Comparison of ENCODE assay signal across 8 cellular contexts in genomic region chr3:187919018-187919417, GRCh38.
DNase-seq lines count a peak whose midpoint lies in the region; ATAC-seq lines count a peak whose summit lies in the region.

No MANE protein-coding gene starts in this region.

- H3K4me3 Mint-ChIP-seq in T-helper 1 cell treated with Interleukin-12 subunit alpha and Interleukin-12 subunit beta and Interleukin-4 antibody, amounts not matched to agents 30 μg/mL and 1 μg/mL, for 36 hours = peak overlapping the region; percentile 79
- peak overlapping the region; percentile 80 for H3K4me3 Mint-ChIP-seq in central memory CD8-positive, alpha-beta T cell

- H3K4me1 Mint-ChIP-seq in T-helper 1 cell treated with Interleukin-12 subunit alpha and Interleukin-12 subunit beta and Interleukin-4 antibody, amounts not matched to agents 30 μg/mL and 1 μg/mL, for 36 hours (ENCODE audit: low read depth) = peaks cover 58% of the 10 kb centered on the region
- H3K4me1 Mint-ChIP-seq in central memory CD8-positive, alpha-beta T cell = peaks cover 29% of the 10 kb centered on the region

- DNase-seq in central memory CD8-positive, alpha-beta T cell (ENCODE audit: low spot score in 2 of 2) = peak in 1 of 2 donors; percentile 45
- DNase-seq in stimulated activated naive CD4-positive, alpha-beta T cell (lab: John Stamatoyannopoulos, UW) = peak; percentile 13 to 63 (median 39)
- DNase-seq in posterior cingulate gyrus = no peak
- DNase-seq in globus pallidus (ENCODE audit: low spot score) = no peak
- DNase-seq in NCI-H526 (lab: John Stamatoyannopoulos, UW) = no peak

- H3K36me3 Mint-ChIP-seq in T-helper 1 cell treated with Interleukin-12 subunit alpha and Interleukin-12 subunit beta and Interleukin-4 antibody, amounts not matched to agents 30 μg/mL and 1 μg/mL, for 36 hours (ENCODE audit: low read depth) = peaks cover 7% of the 10 kb centered on the region
- peaks cover 8% of the 10 kb centered on the region for H3K36me3 Mint-ChIP-seq in central memory CD8-positive, alpha-beta T cell (ENCODE audit: insufficient read depth)

- ATAC-seq in GM18861 (IDR thresholded peaks at IDR 0.05; ENCODE audit: unreplicated experiment) (peak; percentile 90), HG02970 (IDR thresholded peaks at IDR 0.05; ENCODE audit: low FRiP score, unreplicated experiment) (peak; percentile 82)
- peak; percentile 92 for ATAC-seq in central memory CD8-positive, alpha-beta T cell (replicated peaks; ENCODE audit: extremely low read depth, poor library complexity, severe bottlenecking)

- H3K9me3 Mint-ChIP-seq in T-helper 1 cell treated with Interleukin-12 subunit alpha and Interleukin-12 subunit beta and Interleukin-4 antibody, amounts not matched to agents 30 μg/mL and 1 μg/mL, for 36 hours = peaks cover 8% of the 10 kb centered on the region
- no peaks in the 10 kb centered on the region for H3K9me3 Mint-ChIP-seq in central memory CD8-positive, alpha-beta T cell

- H3K27ac Mint-ChIP-seq in T-helper 1 cell treated with Interleukin-12 subunit alpha and Interleukin-12 subunit beta and Interleukin-4 antibody, amounts not matched to agents 30 μg/mL and 1 μg/mL, for 36 hours = peak overlapping the region; percentile 92
- H3K27ac Mint-ChIP-seq in central memory CD8-positive, alpha-beta T cell (ENCODE audit: low read depth) = peak overlapping the region; percentile 91

- H3K27me3 Mint-ChIP-seq in T-helper 1 cell treated with Interleukin-12 subunit alpha and Interleukin-12 subunit beta and Interleukin-4 antibody, amounts not matched to agents 30 μg/mL and 1 μg/mL, for 36 hours (ENCODE audit: low read depth) = peaks cover 10% of the 10 kb centered on the region
- no peaks in the 10 kb centered on the region for H3K27me3 Mint-ChIP-seq in central memory CD8-positive, alpha-beta T cell

- intact Hi-C loops in posterior cingulate gyrus (cut with DNase I) = no loop called here

Comparison
In these comparisons a context has a peak if more than half of its experiments do, and no peak if none do; other contexts are left out.
1. DNase-seq: peak in stimulated activated naive CD4-positive, alpha-beta T cell (6 of 6); none in posterior cingulate gyrus (0 of 10), globus pallidus (single experiment) and NCI-H526 (0 of 2).
2. Peak in every context shown above with its lines, with median percentiles within 50 percentile points of each other: ATAC-seq.